In genomic region chr2:27710176-27710575, GRCh38 we compare ENCODE assay signal across 28 cellular contexts. TPM values are rescaled to one million over a fixed set of nuclear protein-coding genes. Genes with fewer than 3 reads are reported as not detected.
DNase-seq lines count a peak whose midpoint lies in the region; ATAC-seq, FAIRE-seq and TF ChIP-seq lines count a peak whose summit lies in the region.
"Had no signal": no experiment of that assay in that cellular context is flagged by ENCODE, and none has a peak within 500 bp of the region (broad histone marks: within the 10 kb centered on the region; RNA-seq: fewer than 3 reads in every experiment).

No MANE protein-coding gene starts in this region.

- H3K27ac Mint-ChIP-seq in MCF 10A (ENCODE audit: low read depth, unreplicated experiment) = peak overlapping the region; percentile 59
- H3K27ac Mint-ChIP-seq in stimulated activated effector memory CD8-positive, alpha-beta T cell treated with anti-CD3 and anti-CD28 coated beads, Interleukin-12 subunit alpha, Interleukin-12 subunit beta, amount 100 ng/mL, for 72 hours = peak overlapping the region; percentile 14
- H3K27ac Mint-ChIP-seq: CD14-positive monocyte; CD4-positive, alpha-beta T cell; CD8-positive, alpha-beta memory T cell; HFFc6 had no signal

- no peak for TF ChIP-seq CTCF in MCF 10A (IDR thresholded peaks at IDR 0.05; ENCODE audit: unreplicated experiment)
- no peak for TF ChIP-seq CTCF in breast epithelium (IDR thresholded peaks at IDR 0.05)
- TF ChIP-seq CTCF in A549 (IDR thresholded peaks at IDR 0.05) = no peak
- no peak for TF ChIP-seq CTCF in RWPE2 (IDR thresholded peaks at IDR 0.05; ENCODE audit: poor library complexity, severe bottlenecking)

- no peak overlapping the region for H3K4me3 Mint-ChIP-seq in MCF 10A (ENCODE audit: unreplicated experiment)
- H3K4me3 Mint-ChIP-seq in stimulated activated effector memory CD8-positive, alpha-beta T cell treated with anti-CD3 and anti-CD28 coated beads, Interleukin-12 subunit alpha, Interleukin-12 subunit beta, amount 100 ng/mL, for 72 hours = no peak overlapping the region
- H3K4me3 Mint-ChIP-seq: CD14-positive monocyte; CD4-positive, alpha-beta T cell; CD8-positive, alpha-beta memory T cell; HFFc6 had no signal

- H3K36me3 ChIP-seq in breast epithelium (no peaks in the 10 kb centered on the region), RWPE2 (ENCODE audit: low read depth) (no peaks in the 10 kb centered on the region)
- H3K36me3 ChIP-seq: BE2C; BLaER1 treated with 17β-estradiol and CSF1 and Interleukin-3, amounts not matched to agents 10 nM and 100 nM; HAP-1 had no signal

- WGBS in A549 (ENCODE audit: missing lambda C conversion rate) = 94% methylated on average over 5 of the region's 5 CpGs

- no peak overlapping the region for H3K27ac ChIP-seq in breast epithelium
- peak overlapping the region; percentile 91 to 99 for H3K27ac ChIP-seq in A549
- H3K27ac ChIP-seq in RWPE2 (ENCODE audit: poor library complexity, severe bottlenecking) = peak overlapping the region; percentile 54
- H3K27ac ChIP-seq: 22Rv1; BLaER1 treated with 17β-estradiol and CSF1 and Interleukin-3, amounts not matched to agents 10 nM and 100 nM had no signal

- H3K9me3 Mint-ChIP-seq in MCF 10A (ENCODE audit: unreplicated experiment) = no peaks in the 10 kb centered on the region
- no peaks in the 10 kb centered on the region for H3K9me3 Mint-ChIP-seq in stimulated activated effector memory CD8-positive, alpha-beta T cell treated with anti-CD3 and anti-CD28 coated beads, Interleukin-12 subunit alpha, Interleukin-12 subunit beta, amount 100 ng/mL, for 72 hours
- H3K9me3 Mint-ChIP-seq: CD4-positive, alpha-beta T cell; CD8-positive, alpha-beta memory T cell; HFFc6 had no signal

- H3K4me3 ChIP-seq in breast epithelium (no peak overlapping the region), A549 (no peak overlapping the region), RWPE2 (ENCODE audit: severe bottlenecking) (no peak overlapping the region)
- H3K4me3 ChIP-seq: BLaER1 treated with 17β-estradiol and CSF1 and Interleukin-3, amounts not matched to agents 10 nM and 100 nM; GM12878; HAP-1 had no signal

- peaks cover 47% of the 10 kb centered on the region for H3K4me1 Mint-ChIP-seq in MCF 10A (ENCODE audit: insufficient read depth, unreplicated experiment)
- peaks cover 40% of the 10 kb centered on the region for H3K4me1 Mint-ChIP-seq in stimulated activated effector memory CD8-positive, alpha-beta T cell treated with anti-CD3 and anti-CD28 coated beads, Interleukin-12 subunit alpha, Interleukin-12 subunit beta, amount 100 ng/mL, for 72 hours

- H3K27me3 ChIP-seq in breast epithelium (no peaks in the 10 kb centered on the region), RWPE2 (ENCODE audit: insufficient read depth, poor library complexity, severe bottlenecking) (no peaks in the 10 kb centered on the region)
- H3K27me3 ChIP-seq: BE2C had no signal

- peak overlapping the region; percentile 52; the same call in 2 of the 3 replicates for H3K4me2 ChIP-seq in A549

- CTCF ChIA-PET in MCF 10A (lab: Yijun Ruan, JAX) (interaction anchor here (0.5 to 1.2 kb wide), 2 partner anchors 27 to 1208 kb away, joined by 3 read pairs; no protein-coding TSS in a partner anchor), A549 (lab: Yijun Ruan, JAX) (interaction anchor here (0.8 to 5.6 kb wide), 4 partner anchors 10 to 686 kb away, joined by 4 to 44 read pairs (median 6); no protein-coding TSS in a partner anchor)

- no peak for ATAC-seq in A549
- no peak for ATAC-seq in RWPE2 (ENCODE audit: low read depth)
- no peak for ATAC-seq in stimulated activated effector memory CD8-positive, alpha-beta T cell treated with anti-CD3 and anti-CD28 coated beads, Interleukin-12 subunit alpha, Interleukin-12 subunit beta, amount 100 ng/mL, for 72 hours
- ATAC-seq in GM21423 (IDR thresholded peaks at IDR 0.05; ENCODE audit: unreplicated experiment) = no peak

- intact Hi-C loops in MCF 10A (cut with micrococcal nuclease) (no loop called here), breast epithelium (cut with DNase I; ENCODE audit: low total_unique reads) (loop anchor here (1.0 kb wide), 1 partner anchor 681 kb away; no protein-coding TSS in a partner anchor)

- TF ChIP-seq EP300 in A549 (IDR thresholded peaks at IDR 0.05) = no peak

- H3K4me1 ChIP-seq in breast epithelium (no peaks in the 10 kb centered on the region), A549 (peaks cover 85% of the 10 kb centered on the region), RWPE2 (ENCODE audit: insufficient read depth, poor library complexity, severe bottlenecking) (peaks cover 33% of the 10 kb centered on the region)

- no peak for TF ChIP-seq RAD21 in A549 (conservative IDR thresholded peaks at IDR 0.05 in 1 of 2, IDR thresholded peaks at IDR 0.05 in 1 of 2)

- no peaks in the 10 kb centered on the region for H3K27me3 Mint-ChIP-seq in MCF 10A (ENCODE audit: insufficient read depth, unreplicated experiment)
- H3K27me3 Mint-ChIP-seq: CD4-positive, alpha-beta T cell; CD8-positive, alpha-beta memory T cell had no signal

- no TSS peak for BruUV-seq in MCF 10A (replicated peaks; lab: Mats Ljungman, UMichigan)

- POLR2A ChIA-PET in MCF 10A (lab: Yijun Ruan, JAX) (interaction anchor here (0.7 kb wide), 1 partner anchor 13 kb away, joined by 3 read pairs; no protein-coding TSS in a partner anchor), A549 (lab: Yijun Ruan, JAX) (no interaction called here)

- FAIRE-seq in A549 (lab: Jason Lieb, UNC) = no peak
- FAIRE-seq: A204.1, D721Med, GM12878, GM19239, H54 had no signal

- no peak for TF ChIP-seq POLR2A in breast epithelium (IDR thresholded peaks at IDR 0.05)
- TF ChIP-seq POLR2A in A549 (IDR thresholded peaks at IDR 0.05; ENCODE audit: low read length) = no peak

- no peak for DNase-seq in MCF 10A (ENCODE audit: unreplicated experiment)
- DNase-seq in breast epithelium (ENCODE audit: low spot score in 2 of 2) = no peak
- no peak for DNase-seq in A549 (ENCODE audit: low read depth in 1 of 2, low spot score in 1 of 2)
- no peak for DNase-seq in RWPE2 (ENCODE audit: low spot score)
- DNase-seq in stimulated activated effector memory CD8-positive, alpha-beta T cell treated with anti-CD3 and anti-CD28 coated beads, Interleukin-12 subunit alpha, Interleukin-12 subunit beta, amount 100 ng/mL, for 72 hours (ENCODE audit: low spot score in 2 of 2) = no peak
- DNase-seq in hypothalamus (lab: John Stamatoyannopoulos, UW) = no peak
- no peak for DNase-seq in HPDE6-E6E7 (ENCODE audit: extremely low spot score)
- DNase-seq: ACHN; AML-193; BE2C; CD4-positive, alpha-beta T cell; CD8-positive, alpha-beta memory T cell; DMS 273 treated with DMSO at 0.1 percent for 48 hours; DMS79; EL; GDM1; GOT3; HFFc6 had no signal

- H3K36me3 Mint-ChIP-seq in MCF 10A (ENCODE audit: insufficient read depth, unreplicated experiment) = no peaks in the 10 kb centered on the region
- no peaks in the 10 kb centered on the region for H3K36me3 Mint-ChIP-seq in stimulated activated effector memory CD8-positive, alpha-beta T cell treated with anti-CD3 and anti-CD28 coated beads, Interleukin-12 subunit alpha, Interleukin-12 subunit beta, amount 100 ng/mL, for 72 hours
- H3K36me3 Mint-ChIP-seq: CD8-positive, alpha-beta memory T cell had no signal

- H3K9me3 ChIP-seq in breast epithelium = no peaks in the 10 kb centered on the region
- no peaks in the 10 kb centered on the region for H3K9me3 ChIP-seq in A549
- H3K9me3 ChIP-seq in RWPE2 (ENCODE audit: severe bottlenecking) = no peaks in the 10 kb centered on the region
- H3K9me3 ChIP-seq: BE2C; BLaER1 treated with 17β-estradiol and CSF1 and Interleukin-3, amounts not matched to agents 10 nM and 100 nM; HAP-1 had no signal

TF ChIP-seq in A549, 52 proteins besides CTCF, POLR2A, EP300 and RAD21 (continues in another document):
- TF ChIP-seq CEBPB (IDR thresholded peaks at IDR 0.05) (no peak), GATA3 (IDR thresholded peaks at IDR 0.05; ENCODE audit: borderline replicate concordance) (no peak), NR3C1 (IDR thresholded peaks at IDR 0.05) (no peak), FOSB (CRISPR knock-in tag; IDR thresholded peaks at IDR 0.05) (no peak), ATOH8 (CRISPR knock-in tag; IDR thresholded peaks at IDR 0.05; ENCODE audit: low read depth) (no peak), HMGXB4 (CRISPR knock-in tag; IDR thresholded peaks at IDR 0.05; ENCODE audit: borderline replicate concordance) (no peak), KDM1A (IDR thresholded peaks at IDR 0.05; ENCODE audit: low read depth) (no peak), SMC3 (IDR thresholded peaks at IDR 0.05) (no peak)

RNA-seq across cellular contexts. Expression of gene SLC4A1AP, which starts 46.5 kb away (rescaled TPM):
- total RNA-seq in MCF 10A (2022) (24.3 and 27.2 TPM in 2 replicates), breast epithelium (10 to 100 TPM; 23.3 to 27.1 (median 24.3) TPM)
- polyA plus RNA-seq in A549 (2011; rRNA removed) (21.1 and 33.0 TPM in 2 replicates), A549 (2017; fragmentation: RNase III; extraction: RNeasy Plus Mini Kit Qiagen cat#74134 plus additional on column Dnase treatment) (30.0 to 32.6 TPM (median 31.8 TPM) in 3 replicates)
- 13.0 and 13.6 TPM in 2 replicates for polyA plus RNA-seq in A549 (2012; cell fraction: cytosol; rRNA removed)
- 18.0 and 18.2 TPM in 2 replicates for polyA plus RNA-seq in A549 (2012; cell fraction: nucleus; rRNA removed)
- 7.2 and 11.3 TPM in 2 replicates for polyA minus RNA-seq in A549 (2011; rRNA and poly(A)+ RNA removed)

RNA-seq across cellular contexts. Expression of gene SUPT7L, which starts 46.8 kb away (rescaled TPM):
- total RNA-seq in MCF 10A (2022) (36.4 and 40.8 TPM in 2 replicates), breast epithelium (10 to 100 TPM; 21.4 to 34.2 (median 25.9) TPM)
- polyA plus RNA-seq in A549 (2011; rRNA removed) (67.0 and 73.1 TPM in 2 replicates), A549 (2017; fragmentation: RNase III; extraction: RNeasy Plus Mini Kit Qiagen cat#74134 plus additional on column Dnase treatment) (34.5 to 41.2 TPM (median 39.5 TPM) in 3 replicates)
- polyA plus RNA-seq in A549 (2012; cell fraction: cytosol; rRNA removed) = 34.5 and 40.3 TPM in 2 replicates
- 43.4 and 61.7 TPM in 2 replicates for polyA plus RNA-seq in A549 (2012; cell fraction: nucleus; rRNA removed)
- polyA minus RNA-seq in A549 (2011; rRNA and poly(A)+ RNA removed) = 51.2 and 51.3 TPM in 2 replicates

Comparison
In these comparisons a context has a peak if more than half of its experiments do, and no peak if none do; other contexts are left out.
1. H3K27ac ChIP-seq: peak in A549 (2 of 2) and RWPE2 (single experiment); none in breast epithelium (0 of 2).